ENCODE assay signal across 8 cellular contexts in the genomic region with DNA sequence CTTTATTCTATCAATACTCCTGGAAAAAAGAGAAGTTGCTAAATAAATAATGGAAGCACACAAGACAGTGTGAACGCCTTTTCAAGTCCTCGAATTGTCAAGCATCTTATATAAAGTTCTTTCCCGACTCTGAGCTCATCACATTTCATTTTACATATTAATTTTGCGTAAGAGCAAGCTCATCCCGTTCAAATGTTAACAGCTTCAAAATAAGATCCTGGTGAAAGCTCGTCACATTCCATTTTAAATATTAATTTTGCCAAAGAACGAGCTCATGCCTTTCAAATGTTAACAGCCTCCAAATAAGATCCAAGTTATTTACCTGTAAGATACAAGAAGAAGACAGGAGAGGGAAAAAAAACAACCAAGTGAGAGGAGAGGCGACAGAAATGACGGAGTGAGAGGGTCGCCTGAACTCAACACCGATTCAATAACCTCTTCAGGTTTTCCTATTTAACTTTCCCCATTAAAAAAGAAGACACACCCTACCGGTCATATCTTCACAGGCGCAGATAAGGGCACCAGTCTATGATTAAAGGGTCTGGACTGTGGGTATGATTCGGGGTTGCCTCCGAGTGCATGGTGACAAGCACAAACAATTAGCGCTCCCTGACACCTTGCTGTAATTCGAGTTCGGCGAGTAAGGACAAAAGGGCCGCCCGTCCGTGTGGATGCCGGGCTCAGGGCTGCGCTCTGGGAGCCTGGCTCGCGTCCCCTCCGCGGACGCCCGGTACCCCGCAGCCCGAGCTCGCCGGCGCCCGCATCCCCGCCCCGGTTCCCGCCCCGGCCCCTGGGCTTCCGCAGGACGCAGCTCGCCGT.
DNase-seq lines count a peak whose midpoint lies in the region; ATAC-seq and TF ChIP-seq lines count a peak whose summit lies in the region.

No MANE protein-coding gene starts in this region.

- H2AFZ ChIP-seq in ACC112 (ENCODE audit: low read length, unreplicated experiment) (peak overlapping the region; percentile 72), PC-3 (ENCODE audit: low read length) (peak overlapping the region; percentile 78)

- 0 out of 2 replicates have a peak, but pooled peaks cover 3% of the 10 kb centered on the region for H4K20me1 ChIP-seq in PC-3 (ENCODE audit: low read length)

- H3K4me3 ChIP-seq in ACC112 (ENCODE audit: low read depth, low read length) (peak overlapping the region; percentile 95), GM12864 (ENCODE audit: low read depth, low read length) (peak overlapping the region; percentile 74), PC-3 (ENCODE audit: low read length) (peak overlapping the region; percentile 96), lung (peak overlapping the region; percentile 68), tibial artery (peak overlapping the region; percentile 78 to 81)

- peak overlapping the region; percentile 72 for H3K9ac ChIP-seq in PC-3 (ENCODE audit: low read length)

- 2 to 3% methylated on average over 44 of the region's 44 CpGs for WGBS in lung, 2 donors

- TF ChIP-seq CTCF in GM12864 (IDR thresholded peaks at IDR 0.05; ENCODE audit: low read depth, low read length, missing control alignments) = peak; percentile 15
- TF ChIP-seq CTCF in PC-3 (conservative IDR thresholded peaks at IDR 0.05; ENCODE audit: low read depth, low read length) = no peak
- no peak for TF ChIP-seq CTCF in lung (IDR thresholded peaks at IDR 0.05; ENCODE audit: control extremely low read depth, extremely low read depth)
- no peak for TF ChIP-seq CTCF in tibial artery (IDR thresholded peaks at IDR 0.05)

- H3K4me1 ChIP-seq in ACC112 (ENCODE audit: control insufficient read depth, insufficient read depth, low read length, unreplicated experiment) = peaks cover 20% of the 10 kb centered on the region
- peaks cover 24% of the 10 kb centered on the region for H3K4me1 ChIP-seq in PC-3 (ENCODE audit: insufficient read depth, low read length)
- H3K4me1 ChIP-seq in lung (ENCODE audit: control insufficient read depth in 2 of 2, insufficient read depth in 2 of 2, low read length in 2 of 2) = peaks cover 1 to 7% of the 10 kb centered on the region in 2 donors
- H3K4me1 ChIP-seq in tibial artery = peaks cover 0 to 59% (median 31%) of the 10 kb centered on the region in 4 donors

- CTCF ChIA-PET in PC-3 (lab: Charles Lee) = interaction anchor here (0.7 to 2.8 kb wide), 5 partner anchors 20 to 123 kb away, joined by 3 to 20 read pairs (median 4); no protein-coding TSS in a partner anchor

- no peaks in the 10 kb centered on the region for H3K9me2 ChIP-seq in PC-3 (replicated peaks; ENCODE audit: low read length)

- H3K79me2 ChIP-seq in ACC112 (ENCODE audit: control insufficient read depth, insufficient read depth, low read length, unreplicated experiment) = peaks cover 44% of the 10 kb centered on the region
- H3K79me2 ChIP-seq in PC-3 (ENCODE audit: low read length) = peaks cover 51% of the 10 kb centered on the region

- peak overlapping the region; percentile 94 for H3K4me2 ChIP-seq in PC-3 (ENCODE audit: low read length)

- H3K9me3 ChIP-seq in PC-3 (ENCODE audit: low read length) (no peaks in the 10 kb centered on the region), lung (ENCODE audit: control insufficient read depth in 2 of 2, insufficient read depth in 1 of 2, low read length in 1 of 2) (no peaks in the 10 kb centered on the region), tibial artery (no peaks in the 10 kb centered on the region)

- no peaks in the 10 kb centered on the region for H3F3A ChIP-seq in PC-3 (ENCODE audit: low read length, unreplicated experiment)

- H3K27ac ChIP-seq in ACC112 (ENCODE audit: low read depth, low read length) (peak overlapping the region; percentile 38), PC-3 (ENCODE audit: low read length) (peak overlapping the region; percentile 47), caudate nucleus (ENCODE audit: low read depth, low read length) (peak overlapping the region; percentile 83), lung (ENCODE audit: low read depth in 1 of 2, low read length in 1 of 2) (peak overlapping the region; percentile 90 to 100), tibial artery (peak overlapping the region; percentile 91 to 94)

- H3K36me3 ChIP-seq in ACC112 (ENCODE audit: insufficient read depth, low read length) (no peaks in the 10 kb centered on the region), PC-3 (ENCODE audit: low read depth, low read length) (no peaks in the 10 kb centered on the region), lung (ENCODE audit: control insufficient read depth in 2 of 2, insufficient read depth in 2 of 2, low read length in 2 of 2) (no peaks in the 10 kb centered on the region), tibial artery (peaks cover 0 to 7% (median 0%) of the 10 kb centered on the region in 3 donors)

- intact Hi-C loops in PC-3 (cut with micrococcal nuclease) (loop anchor here (1.0 to 2.0 kb wide), 2 partner anchors 33 to 123 kb away; no protein-coding TSS in a partner anchor), tibial artery (cut with DNase I; ENCODE audit: low total_unique reads) (loop anchor here (5.0 kb wide), 1 partner anchor 56 kb away; no protein-coding TSS in a partner anchor)

- POLR2A ChIA-PET in PC-3 (lab: Charles Lee; ENCODE audit: unreplicated experiment) = interaction anchor here (0.6 to 1.7 kb wide), 5 partner anchors 17 to 70 kb away, joined by 3 to 11 read pairs (median 4); no protein-coding TSS in a partner anchor

- DNase-seq in GM12864 (ENCODE audit: low read depth) (no peak), PC-3 (peak; percentile 42), caudate nucleus (lab: John Stamatoyannopoulos, UW) (peak in 2 of 61 donors; percentile 7 to 53), lung (ENCODE audit: low spot score) (no peak), tibial artery (no peak), NOMO-1 treated with DMSO at 0.1 percent for 48 hours (lab: John Stamatoyannopoulos, UW; ENCODE audit: unreplicated experiment) (no peak)

- ATAC-seq in HG03095 (IDR thresholded peaks at IDR 0.05; ENCODE audit: unreplicated experiment) = peak; percentile 24
- ATAC-seq in PC-3 = peak; percentile 24
- peak; percentile 2 for ATAC-seq in lung (ENCODE audit: insufficient read depth, low FRiP score)

- BruUV-seq in PC-3 (replicated peaks; lab: Mats Ljungman, UMichigan) = no TSS peak

- H3K27me3 ChIP-seq in ACC112 (ENCODE audit: insufficient read depth, low read length) (no peaks in the 10 kb centered on the region), PC-3 (ENCODE audit: low read length) (no peaks in the 10 kb centered on the region), lung (ENCODE audit: control insufficient read depth, insufficient read depth) (no peaks in the 10 kb centered on the region), tibial artery (no peaks in the 10 kb centered on the region)

Comparison
In these comparisons a context has a peak if more than half of its experiments do, and no peak if none do; other contexts are left out.
1. H3K27ac ChIP-seq: peak in every context shown above with its lines; median percentile 95 in lung; 92 in tibial artery; 83 in caudate nucleus; 47 in PC-3; 38 in ACC112.